Comparison of ENCODE assay signal across 12 cellular contexts in genomic region chr1:67150931-67151330, GRCh38. TPM values are rescaled to one million over a fixed set of nuclear protein-coding genes. Genes with fewer than 3 reads are reported as not detected.
"Had no signal": no experiment of that assay in that cellular context is flagged by ENCODE, and none has a peak within 500 bp of the region (broad histone marks: within the 10 kb centered on the region; RNA-seq: fewer than 3 reads in every experiment).

No MANE protein-coding gene starts in this region.

- H3K4me3 Mint-ChIP-seq: HFFc6, IgD-negative memory B cell had no signal

- H3K27ac Mint-ChIP-seq: HFFc6, IgD-negative memory B cell had no signal

- H3K36me3 ChIP-seq: HAP-1 had no signal

- ATAC-seq: HCT116, HepG2 had no signal

- H3K9me3 Mint-ChIP-seq: HFFc6, IgD-negative memory B cell had no signal

- H3K9me3 ChIP-seq: HAP-1 had no signal

- DNase-seq: GM23248, GOT3, H7, HFFc6, KBM-7 had no signal

- H3K9ac ChIP-seq: GM23248 had no signal

- H2AFZ ChIP-seq: GM23248 had no signal

- H3K4me1 ChIP-seq: HAP-1 had no signal

- H3K4me3 ChIP-seq: GM23248, HAP-1 had no signal

- H3K36me3 Mint-ChIP-seq: IgD-negative memory B cell had no signal

- H3K27ac ChIP-seq: GM23248, HL-60 had no signal

- FAIRE-seq: HepG2 had no signal

RNA-seq across cellular contexts. Expression of gene IL23R, which starts 15.3 kb away (rescaled TPM):
- total RNA-seq: GM23248, H4, H7, HepG2, HFFc6 had no signal
- polyA plus RNA-seq: GM23248, HepG2, IgD-negative memory B cell had no signal

RNA-seq across cellular contexts. Expression of gene C1orf141, which starts 16.2 kb away (rescaled TPM):
- total RNA-seq: GM23248, H4, H7, HepG2, HFFc6, HT1080 had no signal
- polyA plus RNA-seq: GM23248, HepG2, IgD-negative memory B cell had no signal
